Comparison of ENCODE assay signal across 8 cellular contexts in the genomic region with DNA sequence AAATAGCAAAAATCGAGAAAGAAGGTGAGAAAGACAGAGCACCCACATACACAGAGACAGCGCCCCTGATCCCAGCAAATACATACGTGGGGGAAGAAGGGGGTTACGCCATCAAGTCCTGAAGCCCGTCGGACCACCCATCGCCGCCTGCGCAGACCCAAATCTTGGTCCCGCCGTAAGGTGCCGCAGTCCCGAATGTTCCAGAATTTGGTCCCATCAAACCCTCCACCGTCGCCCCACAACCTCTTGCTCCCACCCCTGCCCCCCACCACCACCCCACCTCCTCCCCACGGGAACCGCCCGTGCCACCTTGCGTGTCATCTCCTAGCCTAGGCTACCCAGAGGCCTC.
A peak's percentile ranks its signal among the peaks of the same experiment; 100 is the strongest.
DNase-seq lines count a peak whose midpoint lies in the region; ATAC-seq, FAIRE-seq and TF ChIP-seq lines count a peak whose summit lies in the region.

No MANE protein-coding gene starts in this region.

- ATAC-seq in HCT116 (peak; percentile 9; the same call in 1 of the 2 replicates), HG02973 (IDR thresholded peaks at IDR 0.05; ENCODE audit: unreplicated experiment) (no peak)

- CTCF ChIA-PET in HCT116 (lab: Charles Lee): interaction anchor here (0.9 to 1.7 kb wide), 2 partner anchors 62 kb away, joined by 3 to 5 read pairs; no protein-coding TSS in a partner anchor

- peaks cover 31% of the 10 kb centered on the region for H3K79me2 ChIP-seq in HCT116 (ENCODE audit: insufficient read depth, low read length)

- H3K27ac ChIP-seq in HCT116 (ENCODE audit: low read depth, low read length): no peak overlapping the region
- peak overlapping the region; percentile 95 to 99 (median 98) for H3K27ac ChIP-seq in adrenal gland
- H3K27ac ChIP-seq in kidney (ENCODE audit: low read depth in 2 of 2, low read length in 2 of 2): peak overlapping the region; percentile 94 to 99
- peak overlapping the region; percentile 97 to 99 (median 97) for H3K27ac ChIP-seq in stomach
- no peak overlapping the region for H3K27ac ChIP-seq in WERI-Rb-1

- H3K9me2 ChIP-seq in HCT116 (ENCODE audit: insufficient read depth): no peaks in the 10 kb centered on the region

- RAD21 ChIA-PET in HCT116 (lab: Charles Lee; ENCODE audit: low non-redundant PET in 1 of 2, low total read pairs in 2 of 2, uncharacterized antibody in 2 of 2, unreplicated experiment in 2 of 2): no interaction called here

- peaks cover 5 to 16% of the 10 kb centered on the region in 2 experiments; a peak in 2 of 4 replicates for H3K4me1 ChIP-seq in HCT116 (ENCODE audit: control insufficient read depth in 1 of 2, insufficient read depth in 2 of 2, low read length in 2 of 2)
- peaks cover 71 to 76% of the 10 kb centered on the region in 2 donors for H3K4me1 ChIP-seq in adrenal gland (replicated peaks in 1 of 2)
- H3K4me1 ChIP-seq in kidney (ENCODE audit: control insufficient read depth in 1 of 2, insufficient read depth in 1 of 2, low read depth in 1 of 2, low read length in 2 of 2): peaks cover 47 to 72% of the 10 kb centered on the region in 2 donors
- H3K4me1 ChIP-seq in stomach: peaks cover 70 to 88% (median 81%) of the 10 kb centered on the region in 4 donors

- TF ChIP-seq RAD21 in HCT116 (IDR thresholded peaks at IDR 0.05; ENCODE audit: low read depth): no peak

- no peak overlapping the region for H3K9ac ChIP-seq in HCT116 (ENCODE audit: low read length)
- peak overlapping the region; percentile 67 to 98 for H3K9ac ChIP-seq in kidney (ENCODE audit: low read length in 2 of 2)

- no peak overlapping the region for H3K4me2 ChIP-seq in HCT116 (ENCODE audit: low read length)

- TF ChIP-seq POLR2A in HCT116 (IDR thresholded peaks at IDR 0.05; ENCODE audit: borderline replicate concordance, extremely low read depth, insufficient read depth, insufficient read length): no peak
- no peak for TF ChIP-seq POLR2A in adrenal gland (IDR thresholded peaks at IDR 0.05)
- TF ChIP-seq POLR2A in stomach (IDR thresholded peaks at IDR 0.05): no peak

- no peak overlapping the region for H2AFZ ChIP-seq in HCT116 (ENCODE audit: low read depth, low read length, poor library complexity, severe bottlenecking)

- TF ChIP-seq CTCF in HCT116 (IDR thresholded peaks at IDR 0.05 in 2 of 3, conservative IDR thresholded peaks at IDR 0.05 in 1 of 3; ENCODE audit: borderline replicate concordance in 1 of 3, insufficient read depth in 1 of 3, low read depth in 2 of 3, low read length in 2 of 3) (no peak), adrenal gland (IDR thresholded peaks at IDR 0.05) (no peak), kidney (IDR thresholded peaks at IDR 0.05; ENCODE audit: borderline replicate concordance, extremely low read depth, insufficient read depth) (no peak), stomach (IDR thresholded peaks at IDR 0.05) (no peak), WERI-Rb-1 (IDR thresholded peaks at IDR 0.05; ENCODE audit: low read depth, low read length) (no peak)

- POLR2A ChIA-PET in HCT116 (lab: Charles Lee): interaction anchor here (0.7 kb wide), 1 partner anchor 62 kb away, joined by 4 read pairs; no protein-coding TSS in a partner anchor

- no peaks in the 10 kb centered on the region for H4K20me1 ChIP-seq in HCT116 (ENCODE audit: insufficient read depth)

- no peak for FAIRE-seq in kidney (lab: Jason Lieb, UNC)

- no peak for TF ChIP-seq EP300 in stomach (IDR thresholded peaks at IDR 0.05)

- no TSS peak for BruUV-seq in HCT116 (replicated peaks; lab: Mats Ljungman, UMichigan)

- intact Hi-C loops in HCT116 (cut with micrococcal nuclease): no loop called here
- intact Hi-C loops in adrenal gland (cut with DNase I): no loop called here
- intact Hi-C loops in kidney (cut with DNase I): no loop called here
- intact Hi-C loops in stomach (cut with DNase I; ENCODE audit: low total_unique reads): no loop called here

- no peak overlapping the region for H3K4me3 ChIP-seq in HCT116 (replicated peaks in 1 of 2; ENCODE audit: low read depth in 1 of 2, low read length in 2 of 2)
- peak overlapping the region; percentile 17 to 81 (median 40) for H3K4me3 ChIP-seq in adrenal gland
- peak overlapping the region; percentile 92 to 93 for H3K4me3 ChIP-seq in kidney (ENCODE audit: low read length in 2 of 2)
- peak overlapping the region; percentile 64 to 83 (median 72) for H3K4me3 ChIP-seq in stomach
- no peak overlapping the region for H3K4me3 ChIP-seq in WERI-Rb-1 (ENCODE audit: low read depth, low read length)

- H3K27me3 ChIP-seq in HCT116 (ENCODE audit: insufficient read depth, low read length) (no peaks in the 10 kb centered on the region), adrenal gland (no peaks in the 10 kb centered on the region), stomach (no peaks in the 10 kb centered on the region), WERI-Rb-1 (ENCODE audit: insufficient read depth, low read depth, severe bottlenecking) (no peaks in the 10 kb centered on the region)

- no peaks in the 10 kb centered on the region for H3K36me3 ChIP-seq in HCT116 (ENCODE audit: control insufficient read depth in 1 of 2, insufficient read depth in 2 of 2, low read length in 2 of 2)
- peaks cover 0 to 10% of the 10 kb centered on the region in 2 donors for H3K36me3 ChIP-seq in adrenal gland (replicated peaks in 1 of 2)
- H3K36me3 ChIP-seq in kidney (ENCODE audit: control insufficient read depth in 1 of 2, insufficient read depth in 2 of 2, low read length in 2 of 2): peaks cover 6 to 11% of the 10 kb centered on the region in 2 donors
- H3K36me3 ChIP-seq in stomach: peaks cover 8 to 33% (median 22%) of the 10 kb centered on the region in 4 donors
- H3K36me3 ChIP-seq in WERI-Rb-1: peaks cover 9% of the 10 kb centered on the region

- 19 to 24% (median 23%) methylated on average over 16 to 19 of the region's 19 CpGs for WGBS in adrenal gland, 4 donors
- WGBS in stomach, 5 donors: 11 to 34% (median 17%) methylated on average over 19 of the region's 19 CpGs

- DNase-seq in HCT116 (ENCODE audit: low read depth, low spot score): no peak
- DNase-seq in adrenal gland: no peak
- no peak for DNase-seq in kidney
- DNase-seq in stomach: no peak
- DNase-seq in WERI-Rb-1: no peak
- no peak for DNase-seq in stimulated activated CD8-positive, alpha-beta memory T cell treated with anti-CD3 and anti-CD28 coated beads, Interleukin-4, amount 100 ng/mL, for 48 hours
- DNase-seq in stimulated activated CD4-positive, alpha-beta T cell treated with anti-CD3 and anti-CD28 coated beads, Interleukin-4, amount 100 ng/mL, for 24 hours: no peak

- H3K9me3 ChIP-seq in HCT116 (ENCODE audit: control insufficient read depth in 1 of 2, insufficient read depth in 1 of 2, low read depth in 1 of 2, low read length in 2 of 2) (no peaks in the 10 kb centered on the region), adrenal gland (replicated peaks in 1 of 3) (no peaks in the 10 kb centered on the region), kidney (ENCODE audit: control insufficient read depth in 1 of 2, low read length in 2 of 2) (no peaks in the 10 kb centered on the region), stomach (no peaks in the 10 kb centered on the region), WERI-Rb-1 (ENCODE audit: severe bottlenecking) (no peaks in the 10 kb centered on the region)

TF ChIP-seq in HCT116, 20 proteins besides CTCF, POLR2A, EP300 and RAD21 (continues in another document):
- TF ChIP-seq, protein P1, sequence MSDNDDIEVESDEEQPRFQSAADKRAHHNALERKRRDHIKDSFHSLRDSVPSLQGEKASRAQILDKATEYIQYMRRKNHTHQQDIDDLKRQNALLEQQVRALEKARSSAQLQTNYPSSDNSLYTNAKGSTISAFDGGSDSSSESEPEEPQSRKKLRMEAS (IDR thresholded peaks at IDR 0.05): no peak
- no peak for TF ChIP-seq CEBPB (IDR thresholded peaks at IDR 0.05; ENCODE audit: low read depth)
- no peak for TF ChIP-seq JUND (IDR thresholded peaks at IDR 0.05)
- TF ChIP-seq POLR2AphosphoS5 (IDR thresholded peaks at IDR 0.05; ENCODE audit: low read depth, low read length): no peak
- TF ChIP-seq YY1 (IDR thresholded peaks at IDR 0.05; ENCODE audit: extremely low read depth, insufficient replicate concordance, low read depth, low read length): no peak
- TF ChIP-seq SIN3A (IDR thresholded peaks at IDR 0.05; ENCODE audit: low read depth): no peak
- no peak for TF ChIP-seq ELF1 (IDR thresholded peaks at IDR 0.05; ENCODE audit: borderline replicate concordance, low read depth)
- TF ChIP-seq CBX3 (IDR thresholded peaks at IDR 0.05; ENCODE audit: low read depth): no peak
- TF ChIP-seq EZH2 (IDR thresholded peaks at IDR 0.05): no peak
- no peak for TF ChIP-seq ZNF274 (IDR thresholded peaks at IDR 0.05; ENCODE audit: low read depth, low read length)
- TF ChIP-seq TCF7L2 (IDR thresholded peaks at IDR 0.05; ENCODE audit: borderline replicate concordance, extremely low read depth, insufficient read depth, insufficient read length): no peak
- TF ChIP-seq EZH2phosphoT487 (IDR thresholded peaks at IDR 0.05; ENCODE audit: borderline replicate concordance): no peak
- TF ChIP-seq ZFX (IDR thresholded peaks at IDR 0.05): no peak
- TF ChIP-seq, protein P2, sequence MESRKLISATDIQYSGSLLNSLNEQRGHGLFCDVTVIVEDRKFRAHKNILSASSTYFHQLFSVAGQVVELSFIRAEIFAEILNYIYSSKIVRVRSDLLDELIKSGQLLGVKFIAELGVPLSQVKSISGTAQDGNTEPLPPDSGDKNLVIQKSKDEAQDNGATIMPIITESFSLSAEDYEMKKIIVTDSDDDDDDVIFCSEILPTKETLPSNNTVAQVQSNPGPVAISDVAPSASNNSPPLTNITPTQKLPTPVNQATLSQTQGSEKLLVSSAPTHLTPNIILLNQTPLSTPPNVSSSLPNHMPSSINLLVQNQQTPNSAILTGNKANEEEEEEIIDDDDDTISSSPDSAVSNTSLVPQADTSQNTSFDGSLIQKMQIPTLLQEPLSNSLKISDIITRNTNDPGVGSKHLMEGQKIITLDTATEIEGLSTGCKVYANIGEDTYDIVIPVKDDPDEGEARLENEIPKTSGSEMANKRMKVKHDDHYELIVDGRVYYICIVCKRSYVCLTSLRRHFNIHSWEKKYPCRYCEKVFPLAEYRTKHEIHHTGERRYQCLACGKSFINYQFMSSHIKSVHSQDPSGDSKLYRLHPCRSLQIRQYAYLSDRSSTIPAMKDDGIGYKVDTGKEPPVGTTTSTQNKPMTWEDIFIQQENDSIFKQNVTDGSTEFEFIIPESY (IDR thresholded peaks at IDR 0.05; ENCODE audit: extremely low read depth, insufficient replicate concordance, low read length): no peak

Comparison
In these comparisons a context has a peak if more than half of its experiments do, and no peak if none do; other contexts are left out.
1. H3K27ac ChIP-seq: peak in adrenal gland (5 of 5), kidney (2 of 2) and stomach (5 of 5); none in HCT116 (single experiment) and WERI-Rb-1 (single experiment).
2. H3K4me3 ChIP-seq: peak in adrenal gland (4 of 4), kidney (2 of 2) and stomach (4 of 4); none in HCT116 (0 of 2) and WERI-Rb-1 (single experiment).